8 cellular contexts compared by ENCODE assay signal in the genomic region with DNA sequence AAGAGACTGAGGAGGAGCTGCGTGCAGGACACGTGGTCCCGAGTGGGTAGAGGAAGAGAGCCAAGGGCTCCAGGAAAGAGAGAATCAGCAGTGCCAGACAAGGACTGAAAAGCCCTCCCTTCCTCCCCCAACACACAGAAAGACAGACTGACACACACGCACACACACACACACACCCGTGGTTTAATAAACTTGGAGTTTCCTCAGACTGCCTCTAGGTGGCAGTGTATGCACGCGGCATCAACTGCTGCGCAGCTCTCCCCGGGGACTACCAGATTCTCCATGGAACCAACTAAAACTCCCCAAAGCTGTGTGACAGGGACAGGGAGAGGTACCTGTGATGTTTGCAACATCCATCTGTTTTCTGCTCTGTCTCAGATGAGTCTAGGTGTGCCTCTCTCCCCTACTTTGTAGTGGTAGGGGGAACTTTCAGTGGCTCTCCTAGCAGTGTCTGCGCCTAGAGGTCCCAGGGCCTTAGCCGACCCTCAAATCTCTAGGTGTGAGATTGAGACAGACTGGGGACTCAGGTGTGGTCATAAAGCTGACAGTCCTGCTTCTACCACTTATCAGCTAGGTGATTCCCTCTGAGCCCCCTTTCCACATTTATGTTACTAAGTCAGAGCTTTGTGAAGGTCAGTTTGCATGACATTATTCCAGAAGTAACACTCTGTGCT. TPM values are rescaled to one million over a fixed set of nuclear protein-coding genes. Genes with fewer than 3 reads are reported as not detected.
A peak's percentile ranks its signal among the peaks of the same experiment; 100 is the strongest.
DNase-seq lines count a peak whose midpoint lies in the region; ATAC-seq and TF ChIP-seq lines count a peak whose summit lies in the region.

No MANE protein-coding gene starts in this region.

- H3K9me3 ChIP-seq in DOHH2 (ENCODE audit: control insufficient read depth, insufficient read depth, low read length): no peaks in the 10 kb centered on the region

- no peak overlapping the region for H3K4me3 Mint-ChIP-seq in progenitor cell of endocrine pancreas (ENCODE audit: low read depth)

- H3K4me2 ChIP-seq in DOHH2 (ENCODE audit: low read length): no peak overlapping the region

- H3K9me3 Mint-ChIP-seq in activated naive CD4-positive, alpha-beta T cell treated with anti-CD3 and anti-CD28 coated beads, Interleukin-2, amount 50 U/mL, for 72 hours: no peaks in the 10 kb centered on the region
- H3K9me3 Mint-ChIP-seq in progenitor cell of endocrine pancreas (ENCODE audit: low read depth): no peaks in the 10 kb centered on the region

- no peaks in the 10 kb centered on the region for H4K20me1 ChIP-seq in DOHH2 (ENCODE audit: control insufficient read depth, insufficient read depth, low read depth, low read length)

- no peaks in the 10 kb centered on the region for H3K36me3 Mint-ChIP-seq in activated naive CD4-positive, alpha-beta T cell treated with anti-CD3 and anti-CD28 coated beads, Interleukin-2, amount 50 U/mL, for 72 hours
- no peaks in the 10 kb centered on the region for H3K36me3 Mint-ChIP-seq in progenitor cell of endocrine pancreas (ENCODE audit: insufficient read depth)

- H3K27me3 Mint-ChIP-seq in progenitor cell of endocrine pancreas: no peaks in the 10 kb centered on the region

- no peaks in the 10 kb centered on the region for H3K36me3 ChIP-seq in DOHH2 (ENCODE audit: control insufficient read depth, low read length)

- H3F3A ChIP-seq in DOHH2 (ENCODE audit: control insufficient read depth, insufficient read depth): no peaks in the 10 kb centered on the region

- peaks cover 26% of the 10 kb centered on the region for H3K4me1 Mint-ChIP-seq in progenitor cell of endocrine pancreas (ENCODE audit: low read depth)

- H3K27ac Mint-ChIP-seq in activated naive CD4-positive, alpha-beta T cell treated with anti-CD3 and anti-CD28 coated beads, Interleukin-2, amount 50 U/mL, for 72 hours: peak overlapping the region; percentile 51 to 78
- H3K27ac Mint-ChIP-seq in progenitor cell of endocrine pancreas: no peak overlapping the region

- H3K4me1 ChIP-seq in DOHH2 (ENCODE audit: control insufficient read depth, low read length): peaks cover 10% of the 10 kb centered on the region; the same call in 1 of the 2 replicates

- peaks cover 6% of the 10 kb centered on the region; the same call in 1 of the 2 replicates for H3K27me3 ChIP-seq in DOHH2 (ENCODE audit: control insufficient read depth, low read length)

- ATAC-seq in GM21360 (IDR thresholded peaks at IDR 0.05; ENCODE audit: unreplicated experiment) (peak; percentile 55), HG03521 (IDR thresholded peaks at IDR 0.05; ENCODE audit: unreplicated experiment) (peak; percentile 66)
- ATAC-seq in activated naive CD4-positive, alpha-beta T cell treated with anti-CD3 and anti-CD28 coated beads, Interleukin-2, amount 50 U/mL, for 72 hours: peak; percentile 74 to 81

- DNase-seq in RPMI7951 (ENCODE audit: low read depth) (peak; percentile 81), glomerular visceral epithelial cell (ENCODE audit: extremely low spot score) (peak; percentile 81), progenitor cell of endocrine pancreas (ENCODE audit: low spot score, unreplicated experiment) (no peak), GF-D8 (lab: John Stamatoyannopoulos, UW) (no peak)
- no peak for DNase-seq in activated naive CD4-positive, alpha-beta T cell treated with anti-CD3 and anti-CD28 coated beads, Interleukin-2, amount 50 U/mL, for 72 hours (ENCODE audit: low spot score in 2 of 2)

- no peaks in the 10 kb centered on the region for H3K9me2 ChIP-seq in DOHH2 (replicated peaks; ENCODE audit: control insufficient read depth, low read length)

- no peaks in the 10 kb centered on the region for H3K79me2 ChIP-seq in DOHH2 (ENCODE audit: control insufficient read depth, low read length)

- H3K27ac ChIP-seq in DOHH2 (ENCODE audit: low read depth, low read length): no peak overlapping the region

- no peak overlapping the region for H3K4me3 ChIP-seq in DOHH2 (ENCODE audit: low read length)

- TF ChIP-seq CTCF in DOHH2 (IDR thresholded peaks at IDR 0.05; ENCODE audit: low read depth, low read length, poor library complexity, severe bottlenecking) (peak; percentile 84), progenitor cell of endocrine pancreas (IDR thresholded peaks at IDR 0.05; ENCODE audit: unreplicated experiment) (peak; percentile 53)

RNA-seq across cellular contexts. Expression of gene TSPAN14, which starts 9.3 kb away (rescaled TPM):
- 56.4 and 67.0 TPM in 2 replicates for total RNA-seq in RPMI7951 (2014; rRNA removed; shearing (Covaris generic))
- 10 to 100 TPM; 30.7 to 53.6 TPM for total RNA-seq in activated naive CD4-positive, alpha-beta T cell treated with anti-CD3 and anti-CD28 coated beads, Interleukin-2, amount 50 U/mL, for 72 hours
- 126 TPM in 2 replicates for total RNA-seq in progenitor cell of endocrine pancreas

RNA-seq across cellular contexts. Expression of gene PRXL2A, which starts 36.4 kb away (rescaled TPM):
- 13.2 and 13.6 TPM in 2 replicates for total RNA-seq in RPMI7951 (2014; rRNA removed; shearing (Covaris generic))
- total RNA-seq in activated naive CD4-positive, alpha-beta T cell treated with anti-CD3 and anti-CD28 coated beads, Interleukin-2, amount 50 U/mL, for 72 hours: 10 to 100 TPM; 15.1 to 18.5 TPM
- total RNA-seq in progenitor cell of endocrine pancreas: 132 and 137 TPM in 2 replicates

Comparison
In these comparisons a context has a peak if more than half of its experiments do, and no peak if none do; other contexts are left out.
1. DNase-seq: peak in RPMI7951 (single experiment) and glomerular visceral epithelial cell (single experiment); none in activated naive CD4-positive, alpha-beta T cell treated with anti-CD3 and anti-CD28 coated beads, Interleukin-2, amount 50 U/mL, for 72 hours (0 of 2), progenitor cell of endocrine pancreas (single experiment) and GF-D8 (single experiment).
2. Peak in every context shown above with its lines, with median percentiles within 50 percentile points of each other: ATAC-seq.